Comparison of ENCODE assay signal across 31 cellular contexts in the genomic region with DNA sequence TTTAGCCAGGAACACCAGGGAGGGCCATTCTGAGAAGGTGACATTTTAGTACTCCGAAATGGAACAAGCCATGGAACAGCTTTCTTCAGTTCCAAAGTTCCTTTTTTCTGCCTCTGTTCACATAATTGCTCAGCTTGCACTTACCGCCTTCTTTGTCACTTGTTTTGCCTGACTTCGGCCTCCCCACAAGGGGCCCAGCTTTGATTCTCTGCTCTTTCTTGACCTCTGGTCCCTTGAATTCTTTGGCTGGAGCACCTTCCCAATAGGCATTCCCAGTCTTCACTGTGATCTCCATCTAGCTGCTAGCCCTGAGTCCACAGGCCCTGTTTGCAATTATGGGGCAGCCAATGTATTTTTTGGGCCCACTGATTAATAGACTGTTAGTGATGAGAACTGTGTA. TPM values are rescaled to one million over a fixed set of nuclear protein-coding genes. Genes with fewer than 3 reads are reported as not detected.
"Had no signal": no experiment of that assay in that cellular context is flagged by ENCODE, and none has a peak within 500 bp of the region (broad histone marks: within the 10 kb centered on the region; RNA-seq: fewer than 3 reads in every experiment).

No MANE protein-coding gene starts in this region.

- H3K4me1 Mint-ChIP-seq: naive thymus-derived CD4-positive, alpha-beta T cell; natural killer cell; stimulated activated naive CD8-positive, alpha-beta T cell treated with anti-CD3 and anti-CD28 coated beads, Interleukin-15, amount 100 ng/mL, for 72 hours had no signal

- H3K36me3 Mint-ChIP-seq: naive thymus-derived CD4-positive, alpha-beta T cell; natural killer cell; stimulated activated memory B cell treated with anti-CD40 and anti-IgM and Interleukin-4, amounts not matched to agents 10 μg/mL and 1 μg/mL and 100 μg/mL, for 72 hours; type B pancreatic cell had no signal

- H3K4me3 ChIP-seq: ovary, psoas muscle, right lobe of liver, sigmoid colon, suprapubic skin, testis, tibial artery, transverse colon, vagina had no signal

- H3K36me3 ChIP-seq: ovary, right lobe of liver, sigmoid colon, suprapubic skin, tibial artery, transverse colon, vagina had no signal

- H3K27me3 Mint-ChIP-seq: type B pancreatic cell had no signal

- H3K4me3 Mint-ChIP-seq: naive thymus-derived CD4-positive, alpha-beta T cell; natural killer cell; nephron; stimulated activated memory B cell treated with anti-CD40 and anti-IgM and Interleukin-4, amounts not matched to agents 10 μg/mL and 1 μg/mL and 100 μg/mL, for 72 hours; stimulated activated naive CD8-positive, alpha-beta T cell treated with anti-CD3 and anti-CD28 coated beads, Interleukin-15, amount 100 ng/mL, for 72 hours; type B pancreatic cell had no signal

- H3K27ac Mint-ChIP-seq: naive thymus-derived CD4-positive, alpha-beta T cell; natural killer cell; progenitor cell of endocrine pancreas; stimulated activated memory B cell treated with anti-CD40 and anti-IgM and Interleukin-4, amounts not matched to agents 10 μg/mL and 1 μg/mL and 100 μg/mL, for 72 hours; stimulated activated naive CD8-positive, alpha-beta T cell treated with anti-CD3 and anti-CD28 coated beads, Interleukin-15, amount 100 ng/mL, for 72 hours; type B pancreatic cell had no signal

- H3K9me3 Mint-ChIP-seq: naive thymus-derived CD4-positive, alpha-beta T cell; natural killer cell; nephron; stimulated activated memory B cell treated with anti-CD40 and anti-IgM and Interleukin-4, amounts not matched to agents 10 μg/mL and 1 μg/mL and 100 μg/mL, for 72 hours; stimulated activated naive CD8-positive, alpha-beta T cell treated with anti-CD3 and anti-CD28 coated beads, Interleukin-15, amount 100 ng/mL, for 72 hours; type B pancreatic cell had no signal

- H3K27me3 ChIP-seq: ovary, right lobe of liver, sigmoid colon, suprapubic skin, testis, tibial artery, transverse colon, vagina had no signal

- H3K79me2 ChIP-seq: parathyroid adenoma had no signal

- H2AFZ ChIP-seq: parathyroid adenoma had no signal

- H3K9me3 ChIP-seq: ovary, psoas muscle, right lobe of liver, sigmoid colon, suprapubic skin, testis, tibial artery, transverse colon, vagina had no signal

- H3K4me1 ChIP-seq: parathyroid adenoma, psoas muscle, right lobe of liver, sigmoid colon, suprapubic skin, testis, tibial artery, vagina had no signal

- ATAC-seq: naive thymus-derived CD4-positive, alpha-beta T cell; natural killer cell; psoas muscle; right cardiac atrium; right lobe of liver; stimulated activated memory B cell treated with anti-CD40 and anti-IgM and Interleukin-4, amounts not matched to agents 10 μg/mL and 1 μg/mL and 100 μg/mL, for 72 hours; stimulated activated naive CD8-positive, alpha-beta T cell treated with anti-CD3 and anti-CD28 coated beads, Interleukin-15, amount 100 ng/mL, for 72 hours; stimulated activated naive CD8-positive, alpha-beta T cell treated with anti-CD3 and anti-CD28 coated beads, Interleukin-15, Interleukin-2, amounts not matched to agents 100 U/mL and 50 U/mL, for 24 hours had no signal

- H3K9ac ChIP-seq: parathyroid adenoma had no signal

- DNase-seq: naive thymus-derived CD4-positive, alpha-beta T cell; natural killer cell; occipital lobe; ovary; posterior cingulate gyrus; psoas muscle; right cardiac atrium; right lobe of liver; sigmoid colon; small intestine; stimulated activated CD4-positive, alpha-beta T cell treated with anti-CD3 and anti-CD28 coated beads, Interleukin-15, amount 100 ng/mL, for 24 hours; stimulated activated CD4-positive, alpha-beta T cell treated with anti-CD3 and anti-CD28 coated beads, Interleukin-2, amount 100 ng/mL, for 24 hours; stimulated activated CD4-positive, alpha-beta T cell treated with anti-CD3 and anti-CD28 coated beads, Interleukin-4, amount 100 ng/mL, for 1 hour; stimulated activated CD4-positive, alpha-beta T cell treated with anti-CD3 and anti-CD28 coated beads, Interleukin-4, amount 100 ng/mL, for 4 hours; stimulated activated CD8-positive, alpha-beta memory T cell treated with anti-CD3 and anti-CD28 coated beads, Interleukin-4, amount 100 ng/mL, for 48 hours; stimulated activated naive CD4-positive, alpha-beta T cell; stimulated activated naive CD8-positive, alpha-beta T cell treated with anti-CD3 and anti-CD28 coated beads, Interleukin-15, amount 100 ng/mL, for 72 hours; stimulated activated naive CD8-positive, alpha-beta T cell treated with anti-CD3 and anti-CD28 coated beads, Interleukin-15, Interleukin-2, amounts not matched to agents 100 U/mL and 50 U/mL, for 24 hours; substantia nigra; testis; tibial artery; transverse colon had no signal

- H3K27ac ChIP-seq: ovary, parathyroid adenoma, psoas muscle, right lobe of liver, sigmoid colon, suprapubic skin, testis, tibial artery, transverse colon, vagina had no signal

RNA-seq across cellular contexts. Expression of gene SLC7A14, which starts 51.4 kb away (rescaled TPM):
- total RNA-seq: naive thymus-derived CD4-positive, alpha-beta T cell; natural killer cell; skeletal muscle tissue; suprapubic skin; ureter had no signal
- polyA plus RNA-seq: naive thymus-derived CD4-positive, alpha-beta T cell had no signal
